Comparison of ENCODE assay signal across 1 cellular context in the genomic region with DNA sequence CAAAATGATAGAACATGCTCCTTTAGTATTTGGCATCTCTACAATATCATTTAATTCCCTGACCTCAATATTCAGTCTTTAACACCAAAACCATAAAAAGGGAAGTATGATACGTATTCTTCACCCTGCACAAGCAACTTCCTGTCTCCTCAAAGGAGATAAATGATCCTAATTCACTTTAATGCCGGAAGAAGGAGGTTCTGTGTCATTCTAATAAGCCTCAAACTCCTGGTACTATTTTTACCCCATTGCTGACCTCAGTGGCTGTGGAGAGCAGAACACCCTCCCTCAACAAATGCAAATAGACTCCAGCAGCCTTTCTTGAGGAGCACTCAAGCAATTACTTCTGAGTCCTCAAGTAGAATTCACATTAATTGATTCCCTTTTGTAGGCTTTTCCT.
TF ChIP-seq lines count a peak whose summit lies in the region.

No MANE protein-coding gene starts in this region.

TF ChIP-seq in GM12878, 131 proteins besides CTCF, POLR2A, EP300 and RAD21 (continued from another document and continues in another):
- TF ChIP-seq ATF2 (IDR thresholded peaks at IDR 0.05; ENCODE audit: low read length) (peak; percentile 76), RAD51 (IDR thresholded peaks at IDR 0.05) (no peak), ZNF24 (IDR thresholded peaks at IDR 0.05) (no peak), TCF3 (IDR thresholded peaks at IDR 0.05; ENCODE audit: borderline replicate concordance, insufficient read depth, low read depth, low read length) (no peak), HDAC6 (IDR thresholded peaks at IDR 0.05; ENCODE audit: unreplicated experiment) (no peak), HDAC2 (IDR thresholded peaks at IDR 0.05) (no peak), BRCA1 (IDR thresholded peaks at IDR 0.05; ENCODE audit: low read depth, low read length) (no peak), FOS (IDR thresholded peaks at IDR 0.05; ENCODE audit: borderline replicate concordance, extremely low read depth, insufficient read length) (no peak), JUNB (IDR thresholded peaks at IDR 0.05) (peak; percentile 42), HSF1 (IDR thresholded peaks at IDR 0.05; ENCODE audit: low read depth, low read length) (no peak), SIX5 (IDR thresholded peaks at IDR 0.05; ENCODE audit: low read depth, low read length, severe bottlenecking) (no peak), CEBPB (IDR thresholded peaks at IDR 0.05; ENCODE audit: borderline replicate concordance in 1 of 2, low read depth in 2 of 2, low read length in 2 of 2) (no peak), BCL3 (IDR thresholded peaks at IDR 0.05; ENCODE audit: borderline replicate concordance, insufficient read depth, low read depth, low read length, poor library complexity, severe bottlenecking) (no peak), TCF12 (IDR thresholded peaks at IDR 0.05; ENCODE audit: low read depth, low read length) (no peak), NFXL1 (IDR thresholded peaks at IDR 0.05; ENCODE audit: borderline replicate concordance) (no peak), ZNF622 (IDR thresholded peaks at IDR 0.05) (no peak), KDM1A (IDR thresholded peaks at IDR 0.05; ENCODE audit: borderline replicate concordance) (no peak), NR2C1 (IDR thresholded peaks at IDR 0.05) (no peak), EGR1 (IDR thresholded peaks at IDR 0.05; ENCODE audit: borderline replicate concordance in 1 of 2, low read depth in 2 of 2, low read length in 2 of 2) (no peak), RELA (IDR thresholded peaks at IDR 0.05; ENCODE audit: borderline replicate concordance, partially characterized antibody) (no peak), BMI1 (IDR thresholded peaks at IDR 0.05; ENCODE audit: borderline replicate concordance) (no peak), RFX5 (IDR thresholded peaks at IDR 0.05; ENCODE audit: low read depth, low read length) (no peak), TAF1 (IDR thresholded peaks at IDR 0.05; ENCODE audit: borderline replicate concordance, low read depth, low read length) (no peak), IKZF2 (IDR thresholded peaks at IDR 0.05) (peak; percentile 80 to 86; a peak in 3 of 4 replicates), MYC (IDR thresholded peaks at IDR 0.05; ENCODE audit: insufficient read depth, insufficient read length, insufficient replicate concordance, low read length, severe bottlenecking) (no peak), BCL11A (IDR thresholded peaks at IDR 0.05; ENCODE audit: low read depth, low read length) (peak; percentile 76), CHD1 (IDR thresholded peaks at IDR 0.05; ENCODE audit: low read depth, low read length) (no peak), SMARCA5 (IDR thresholded peaks at IDR 0.05) (no peak), ZNF217 (IDR thresholded peaks at IDR 0.05) (peak; percentile 41; the same call in 1 of the 2 replicates)
- TF ChIP-seq, protein P1, sequence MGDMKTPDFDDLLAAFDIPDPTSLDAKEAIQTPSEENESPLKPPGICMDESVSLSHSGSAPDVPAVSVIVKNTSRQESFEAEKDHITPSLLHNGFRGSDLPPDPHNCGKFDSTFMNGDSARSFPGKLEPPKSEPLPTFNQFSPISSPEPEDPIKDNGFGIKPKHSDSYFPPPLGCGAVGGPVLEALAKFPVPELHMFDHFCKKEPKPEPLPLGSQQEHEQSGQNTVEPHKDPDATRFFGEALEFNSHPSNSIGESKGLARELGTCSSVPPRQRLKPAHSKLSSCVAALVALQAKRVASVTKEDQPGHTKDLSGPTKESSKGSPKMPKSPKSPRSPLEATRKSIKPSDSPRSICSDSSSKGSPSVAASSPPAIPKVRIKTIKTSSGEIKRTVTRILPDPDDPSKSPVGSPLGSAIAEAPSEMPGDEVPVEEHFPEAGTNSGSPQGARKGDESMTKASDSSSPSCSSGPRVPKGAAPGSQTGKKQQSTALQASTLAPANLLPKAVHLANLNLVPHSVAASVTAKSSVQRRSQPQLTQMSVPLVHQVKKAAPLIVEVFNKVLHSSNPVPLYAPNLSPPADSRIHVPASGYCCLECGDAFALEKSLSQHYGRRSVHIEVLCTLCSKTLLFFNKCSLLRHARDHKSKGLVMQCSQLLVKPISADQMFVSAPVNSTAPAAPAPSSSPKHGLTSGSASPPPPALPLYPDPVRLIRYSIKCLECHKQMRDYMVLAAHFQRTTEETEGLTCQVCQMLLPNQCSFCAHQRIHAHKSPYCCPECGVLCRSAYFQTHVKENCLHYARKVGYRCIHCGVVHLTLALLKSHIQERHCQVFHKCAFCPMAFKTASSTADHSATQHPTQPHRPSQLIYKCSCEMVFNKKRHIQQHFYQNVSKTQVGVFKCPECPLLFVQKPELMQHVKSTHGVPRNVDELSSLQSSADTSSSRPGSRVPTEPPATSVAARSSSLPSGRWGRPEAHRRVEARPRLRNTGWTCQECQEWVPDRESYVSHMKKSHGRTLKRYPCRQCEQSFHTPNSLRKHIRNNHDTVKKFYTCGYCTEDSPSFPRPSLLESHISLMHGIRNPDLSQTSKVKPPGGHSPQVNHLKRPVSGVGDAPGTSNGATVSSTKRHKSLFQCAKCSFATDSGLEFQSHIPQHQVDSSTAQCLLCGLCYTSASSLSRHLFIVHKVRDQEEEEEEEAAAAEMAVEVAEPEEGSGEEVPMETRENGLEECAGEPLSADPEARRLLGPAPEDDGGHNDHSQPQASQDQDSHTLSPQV (IDR thresholded peaks at IDR 0.05): no peak
- TF ChIP-seq, protein P2, sequence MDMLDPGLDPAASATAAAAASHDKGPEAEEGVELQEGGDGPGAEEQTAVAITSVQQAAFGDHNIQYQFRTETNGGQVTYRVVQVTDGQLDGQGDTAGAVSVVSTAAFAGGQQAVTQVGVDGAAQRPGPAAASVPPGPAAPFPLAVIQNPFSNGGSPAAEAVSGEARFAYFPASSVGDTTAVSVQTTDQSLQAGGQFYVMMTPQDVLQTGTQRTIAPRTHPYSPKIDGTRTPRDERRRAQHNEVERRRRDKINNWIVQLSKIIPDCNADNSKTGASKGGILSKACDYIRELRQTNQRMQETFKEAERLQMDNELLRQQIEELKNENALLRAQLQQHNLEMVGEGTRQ (IDR thresholded peaks at IDR 0.05; ENCODE audit: borderline replicate concordance, low read depth, low read length): no peak
- TF ChIP-seq, protein P3, sequence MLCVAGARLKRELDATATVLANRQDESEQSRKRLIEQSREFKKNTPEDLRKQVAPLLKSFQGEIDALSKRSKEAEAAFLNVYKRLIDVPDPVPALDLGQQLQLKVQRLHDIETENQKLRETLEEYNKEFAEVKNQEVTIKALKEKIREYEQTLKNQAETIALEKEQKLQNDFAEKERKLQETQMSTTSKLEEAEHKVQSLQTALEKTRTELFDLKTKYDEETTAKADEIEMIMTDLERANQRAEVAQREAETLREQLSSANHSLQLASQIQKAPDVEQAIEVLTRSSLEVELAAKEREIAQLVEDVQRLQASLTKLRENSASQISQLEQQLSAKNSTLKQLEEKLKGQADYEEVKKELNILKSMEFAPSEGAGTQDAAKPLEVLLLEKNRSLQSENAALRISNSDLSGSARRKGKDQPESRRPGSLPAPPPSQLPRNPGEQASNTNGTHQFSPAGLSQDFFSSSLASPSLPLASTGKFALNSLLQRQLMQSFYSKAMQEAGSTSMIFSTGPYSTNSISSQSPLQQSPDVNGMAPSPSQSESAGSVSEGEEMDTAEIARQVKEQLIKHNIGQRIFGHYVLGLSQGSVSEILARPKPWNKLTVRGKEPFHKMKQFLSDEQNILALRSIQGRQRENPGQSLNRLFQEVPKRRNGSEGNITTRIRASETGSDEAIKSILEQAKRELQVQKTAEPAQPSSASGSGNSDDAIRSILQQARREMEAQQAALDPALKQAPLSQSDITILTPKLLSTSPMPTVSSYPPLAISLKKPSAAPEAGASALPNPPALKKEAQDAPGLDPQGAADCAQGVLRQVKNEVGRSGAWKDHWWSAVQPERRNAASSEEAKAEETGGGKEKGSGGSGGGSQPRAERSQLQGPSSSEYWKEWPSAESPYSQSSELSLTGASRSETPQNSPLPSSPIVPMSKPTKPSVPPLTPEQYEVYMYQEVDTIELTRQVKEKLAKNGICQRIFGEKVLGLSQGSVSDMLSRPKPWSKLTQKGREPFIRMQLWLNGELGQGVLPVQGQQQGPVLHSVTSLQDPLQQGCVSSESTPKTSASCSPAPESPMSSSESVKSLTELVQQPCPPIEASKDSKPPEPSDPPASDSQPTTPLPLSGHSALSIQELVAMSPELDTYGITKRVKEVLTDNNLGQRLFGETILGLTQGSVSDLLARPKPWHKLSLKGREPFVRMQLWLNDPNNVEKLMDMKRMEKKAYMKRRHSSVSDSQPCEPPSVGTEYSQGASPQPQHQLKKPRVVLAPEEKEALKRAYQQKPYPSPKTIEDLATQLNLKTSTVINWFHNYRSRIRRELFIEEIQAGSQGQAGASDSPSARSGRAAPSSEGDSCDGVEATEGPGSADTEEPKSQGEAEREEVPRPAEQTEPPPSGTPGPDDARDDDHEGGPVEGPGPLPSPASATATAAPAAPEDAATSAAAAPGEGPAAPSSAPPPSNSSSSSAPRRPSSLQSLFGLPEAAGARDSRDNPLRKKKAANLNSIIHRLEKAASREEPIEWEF (IDR thresholded peaks at IDR 0.05; ENCODE audit: insufficient replicate concordance, low read depth, low read length): no peak
- TF ChIP-seq, protein P4, sequence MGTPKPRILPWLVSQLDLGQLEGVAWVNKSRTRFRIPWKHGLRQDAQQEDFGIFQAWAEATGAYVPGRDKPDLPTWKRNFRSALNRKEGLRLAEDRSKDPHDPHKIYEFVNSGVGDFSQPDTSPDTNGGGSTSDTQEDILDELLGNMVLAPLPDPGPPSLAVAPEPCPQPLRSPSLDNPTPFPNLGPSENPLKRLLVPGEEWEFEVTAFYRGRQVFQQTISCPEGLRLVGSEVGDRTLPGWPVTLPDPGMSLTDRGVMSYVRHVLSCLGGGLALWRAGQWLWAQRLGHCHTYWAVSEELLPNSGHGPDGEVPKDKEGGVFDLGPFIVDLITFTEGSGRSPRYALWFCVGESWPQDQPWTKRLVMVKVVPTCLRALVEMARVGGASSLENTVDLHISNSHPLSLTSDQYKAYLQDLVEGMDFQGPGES (IDR thresholded peaks at IDR 0.05): no peak
- TF ChIP-seq, protein P5, sequence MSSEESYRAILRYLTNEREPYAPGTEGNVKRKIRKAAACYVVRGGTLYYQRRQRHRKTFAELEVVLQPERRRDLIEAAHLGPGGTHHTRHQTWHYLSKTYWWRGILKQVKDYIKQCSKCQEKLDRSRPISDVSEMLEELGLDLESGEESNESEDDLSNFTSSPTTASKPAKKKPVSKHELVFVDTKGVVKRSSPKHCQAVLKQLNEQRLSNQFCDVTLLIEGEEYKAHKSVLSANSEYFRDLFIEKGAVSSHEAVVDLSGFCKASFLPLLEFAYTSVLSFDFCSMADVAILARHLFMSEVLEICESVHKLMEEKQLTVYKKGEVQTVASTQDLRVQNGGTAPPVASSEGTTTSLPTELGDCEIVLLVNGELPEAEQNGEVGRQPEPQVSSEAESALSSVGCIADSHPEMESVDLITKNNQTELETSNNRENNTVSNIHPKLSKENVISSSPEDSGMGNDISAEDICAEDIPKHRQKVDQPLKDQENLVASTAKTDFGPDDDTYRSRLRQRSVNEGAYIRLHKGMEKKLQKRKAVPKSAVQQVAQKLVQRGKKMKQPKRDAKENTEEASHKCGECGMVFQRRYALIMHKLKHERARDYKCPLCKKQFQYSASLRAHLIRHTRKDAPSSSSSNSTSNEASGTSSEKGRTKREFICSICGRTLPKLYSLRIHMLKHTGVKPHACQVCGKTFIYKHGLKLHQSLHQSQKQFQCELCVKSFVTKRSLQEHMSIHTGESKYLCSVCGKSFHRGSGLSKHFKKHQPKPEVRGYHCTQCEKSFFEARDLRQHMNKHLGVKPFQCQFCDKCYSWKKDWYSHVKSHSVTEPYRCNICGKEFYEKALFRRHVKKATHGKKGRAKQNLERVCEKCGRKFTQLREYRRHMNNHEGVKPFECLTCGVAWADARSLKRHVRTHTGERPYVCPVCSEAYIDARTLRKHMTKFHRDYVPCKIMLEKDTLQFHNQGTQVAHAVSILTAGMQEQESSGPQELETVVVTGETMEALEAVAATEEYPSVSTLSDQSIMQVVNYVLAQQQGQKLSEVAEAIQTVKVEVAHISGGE (CRISPR knock-in tag; IDR thresholded peaks at IDR 0.05): no peak
- TF ChIP-seq, protein P6, sequence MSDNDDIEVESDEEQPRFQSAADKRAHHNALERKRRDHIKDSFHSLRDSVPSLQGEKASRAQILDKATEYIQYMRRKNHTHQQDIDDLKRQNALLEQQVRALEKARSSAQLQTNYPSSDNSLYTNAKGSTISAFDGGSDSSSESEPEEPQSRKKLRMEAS (IDR thresholded peaks at IDR 0.05; ENCODE audit: low read depth, low read length): no peak
